Comparison of ENCODE assay signal across 25 cellular contexts in genomic region chr11:2877474-2877873, GRCh38. TPM values are rescaled to one million over a fixed set of nuclear protein-coding genes. Genes with fewer than 3 reads are reported as not detected.
"Had no signal": no experiment of that assay in that cellular context is flagged by ENCODE, and none has a peak within 500 bp of the region (broad histone marks: within the 10 kb centered on the region; RNA-seq: fewer than 3 reads in every experiment).

No MANE protein-coding gene starts in this region.

- H3K9me3 Mint-ChIP-seq: type B pancreatic cell had no signal

- DNase-seq: central memory CD4-positive, alpha-beta T cell; dorsolateral prefrontal cortex; effector CD4-positive, alpha-beta T cell; gastrocnemius medialis; heart right ventricle; hippocampal formation; left cardiac atrium; mesenchymal stem cell; naive thymus-derived CD8-positive, alpha-beta T cell; nephron progenitor cell; stimulated activated CD4-positive, alpha-beta T cell treated with anti-CD3 and anti-CD28 coated beads, Interleukin-12 subunit alpha, Interleukin-12 subunit beta, amount 100 ng/mL, for 4 hours; stimulated activated CD4-positive, alpha-beta T cell treated with anti-CD3 and anti-CD28 coated beads, Interleukin-1b, Interleukin-23, amount 100 ng/mL, for 48 hours; stimulated activated CD4-positive, alpha-beta T cell treated with anti-CD3 and anti-CD28 coated beads, Interleukin-4, amount 100 ng/mL, for 1 hour; stimulated activated CD8-positive, alpha-beta memory T cell treated with anti-CD3 and anti-CD28 coated beads, Interleukin-4, amount 100 ng/mL, for 48 hours; stimulated activated naive CD4-positive, alpha-beta T cell; stimulated activated naive CD8-positive, alpha-beta T cell treated with anti-CD3 and anti-CD28 coated beads, Interleukin-15, amount 100 ng/mL, for 72 hours; thyroid gland had no signal

- ATAC-seq: gastrocnemius medialis; heart right ventricle; naive thymus-derived CD8-positive, alpha-beta T cell; sciatic nerve; stimulated activated naive CD8-positive, alpha-beta T cell treated with anti-CD3 and anti-CD28 coated beads, Interleukin-15, amount 100 ng/mL, for 72 hours had no signal

- H3K27me3 ChIP-seq: thyroid gland had no signal

- H3K4me1 Mint-ChIP-seq: stimulated activated naive CD8-positive, alpha-beta T cell treated with anti-CD3 and anti-CD28 coated beads, Interleukin-15, amount 100 ng/mL, for 72 hours had no signal

- H2AFZ ChIP-seq: parathyroid adenoma had no signal

- H3K4me2 ChIP-seq: smooth muscle cell had no signal

- H3K4me1 ChIP-seq: parathyroid adenoma had no signal

- H3K27me3 Mint-ChIP-seq: type B pancreatic cell had no signal

- H3K4me3 Mint-ChIP-seq: mesothelial cell of epicardium; naive thymus-derived CD8-positive, alpha-beta T cell; nephron progenitor cell; stimulated activated naive CD8-positive, alpha-beta T cell treated with anti-CD3 and anti-CD28 coated beads, Interleukin-15, amount 100 ng/mL, for 72 hours; type B pancreatic cell had no signal

- H3K79me2 ChIP-seq: parathyroid adenoma had no signal

- H3K4me3 ChIP-seq: dorsolateral prefrontal cortex, gastrocnemius medialis, heart right ventricle, smooth muscle cell, thyroid gland had no signal

- H3K27ac ChIP-seq: dorsolateral prefrontal cortex, gastrocnemius medialis, heart right ventricle, parathyroid adenoma, thyroid gland had no signal

- H3K27ac Mint-ChIP-seq: mesothelial cell of epicardium; naive thymus-derived CD8-positive, alpha-beta T cell; nephron progenitor cell; progenitor cell of endocrine pancreas; stimulated activated naive CD8-positive, alpha-beta T cell treated with anti-CD3 and anti-CD28 coated beads, Interleukin-15, amount 100 ng/mL, for 72 hours; type B pancreatic cell had no signal

- H3K9me3 ChIP-seq: gastrocnemius medialis, thyroid gland had no signal

- H3K36me3 ChIP-seq: gastrocnemius medialis, heart right ventricle, thyroid gland had no signal

RNA-seq across cellular contexts. Expression of gene PHLDA2, which starts 51.7 kb away (rescaled TPM):
- total RNA-seq: cerebellum, temporal lobe had no signal
- polyA plus RNA-seq: naive thymus-derived CD8-positive, alpha-beta T cell had no signal
